ENCODE assay signal across 9 cellular contexts in the genomic region with DNA sequence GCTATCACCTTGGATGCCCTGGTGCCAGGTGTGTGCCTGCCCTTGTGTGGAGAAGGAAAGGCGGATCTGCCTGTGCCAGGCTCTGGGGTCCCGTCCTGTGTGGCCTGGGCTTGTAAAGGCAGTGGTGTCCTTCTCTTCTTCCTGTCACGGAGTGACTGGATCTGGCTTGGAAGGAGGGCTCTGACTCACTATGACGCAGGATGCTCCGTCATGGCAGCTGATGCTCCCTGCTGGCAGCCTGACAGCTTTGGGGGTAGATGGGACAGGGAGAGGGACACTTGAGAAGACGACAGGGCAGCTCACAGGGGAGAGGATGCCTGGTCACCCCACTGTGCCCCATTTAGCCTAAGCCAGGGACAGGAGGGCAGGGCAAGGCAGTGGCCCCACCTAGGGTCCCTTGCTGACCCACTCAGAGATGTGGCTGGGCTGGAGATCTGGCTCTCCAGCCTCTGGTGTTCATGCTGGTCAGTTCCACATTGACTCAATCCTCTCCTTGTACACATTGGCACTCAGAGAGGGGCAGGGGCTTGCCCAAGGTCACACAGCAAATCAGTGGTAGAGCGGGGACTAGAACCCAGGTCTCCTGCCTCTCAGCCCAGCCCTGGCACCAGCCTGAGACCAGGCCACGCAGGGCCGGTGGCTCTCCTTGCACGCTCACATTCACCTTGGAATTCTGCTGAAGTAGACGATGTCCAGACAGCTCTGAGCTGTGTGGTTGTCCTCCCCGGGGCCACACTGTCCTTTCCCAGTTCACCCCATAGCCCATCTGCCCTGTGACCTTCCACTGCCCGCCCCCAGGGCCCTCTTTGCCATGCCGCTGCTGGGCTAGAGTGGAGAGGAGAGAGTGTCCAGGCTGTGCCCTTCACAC. TPM values are rescaled to one million over a fixed set of nuclear protein-coding genes. Genes with fewer than 3 reads are reported as not detected.
A peak's percentile ranks its signal among the peaks of the same experiment; 100 is the strongest.
DNase-seq lines count a peak whose midpoint lies in the region; ATAC-seq, FAIRE-seq and TF ChIP-seq lines count a peak whose summit lies in the region.
"Had no signal": no experiment of that assay in that cellular context is flagged by ENCODE, and none has a peak within 500 bp of the region (broad histone marks: within the 10 kb centered on the region; RNA-seq: fewer than 3 reads in every experiment).

No MANE protein-coding gene starts in this region.

- H3K27me3 ChIP-seq in lower lobe of right lung (ENCODE audit: low read depth), result peaks cover 18% of the 10 kb centered on the region
- H3K27me3 ChIP-seq: dorsolateral prefrontal cortex had no signal

- POLR2A ChIA-PET in activated naive CD8-positive, alpha-beta T cell treated with anti-CD3 and anti-CD28 coated beads, Interleukin-2, amount 10 ng/mL, durations not matched to agents 7 days and 5 days (lab: Charles Lee), result no interaction called here

- peaks cover 24% of the 10 kb centered on the region for H3K4me1 Mint-ChIP-seq in activated naive CD8-positive, alpha-beta T cell treated with anti-CD3 and anti-CD28 coated beads, Interleukin-2, amount 10 ng/mL, durations not matched to agents 7 days and 5 days
- peaks cover 15% of the 10 kb centered on the region for H3K4me1 Mint-ChIP-seq in activated naive CD8-positive, alpha-beta T cell treated with anti-CD3 and anti-CD28 coated beads for 36 hours
- H3K4me1 Mint-ChIP-seq in stimulated activated memory B cell treated with anti-CD40 and anti-IgM and Interleukin-4, amounts not matched to agents 10 μg/mL and 1 μg/mL and 100 μg/mL, for 72 hours, result peaks cover 31% of the 10 kb centered on the region

- in situ Hi-C loops in SK-MEL-5 (cut with HindIII; ENCODE audit: low pct_unique_long_range_greater_than_20kb, low sequenced_read_pairs), result no loop called here

- H3K4me1 ChIP-seq in lower lobe of right lung, result peaks cover 19% of the 10 kb centered on the region

- intact Hi-C loops in lower lobe of right lung (cut with DNase I), result no loop called here

- no peaks in the 10 kb centered on the region for H3K36me3 ChIP-seq in lower lobe of right lung

- H3K27ac Mint-ChIP-seq in activated naive CD8-positive, alpha-beta T cell treated with anti-CD3 and anti-CD28 coated beads, Interleukin-2, amount 10 ng/mL, durations not matched to agents 7 days and 5 days, result peak overlapping the region; percentile 38
- no peak overlapping the region for H3K27ac Mint-ChIP-seq in activated naive CD8-positive, alpha-beta T cell treated with anti-CD3 and anti-CD28 coated beads for 36 hours
- peak overlapping the region; percentile 28 for H3K27ac Mint-ChIP-seq in stimulated activated memory B cell treated with anti-CD40 and anti-IgM and Interleukin-4, amounts not matched to agents 10 μg/mL and 1 μg/mL and 100 μg/mL, for 72 hours

- no peak overlapping the region for H3K27ac ChIP-seq in lower lobe of right lung

- no peak overlapping the region for H3K4me3 Mint-ChIP-seq in activated naive CD8-positive, alpha-beta T cell treated with anti-CD3 and anti-CD28 coated beads, Interleukin-2, amount 10 ng/mL, durations not matched to agents 7 days and 5 days
- H3K4me3 Mint-ChIP-seq in activated naive CD8-positive, alpha-beta T cell treated with anti-CD3 and anti-CD28 coated beads for 36 hours, result no peak overlapping the region
- no peak overlapping the region for H3K4me3 Mint-ChIP-seq in stimulated activated memory B cell treated with anti-CD40 and anti-IgM and Interleukin-4, amounts not matched to agents 10 μg/mL and 1 μg/mL and 100 μg/mL, for 72 hours

- H3K9me3 Mint-ChIP-seq in activated naive CD8-positive, alpha-beta T cell treated with anti-CD3 and anti-CD28 coated beads, Interleukin-2, amount 10 ng/mL, durations not matched to agents 7 days and 5 days, result no peaks in the 10 kb centered on the region
- no peaks in the 10 kb centered on the region for H3K9me3 Mint-ChIP-seq in activated naive CD8-positive, alpha-beta T cell treated with anti-CD3 and anti-CD28 coated beads for 36 hours
- H3K9me3 Mint-ChIP-seq in stimulated activated memory B cell treated with anti-CD40 and anti-IgM and Interleukin-4, amounts not matched to agents 10 μg/mL and 1 μg/mL and 100 μg/mL, for 72 hours, result no peaks in the 10 kb centered on the region

- TF ChIP-seq CTCF in fibroblast of pulmonary artery (IDR thresholded peaks at IDR 0.05; ENCODE audit: low read length, missing control alignments) (no peak), lower lobe of right lung (IDR thresholded peaks at IDR 0.05) (no peak)

- no peak for DNase-seq in activated naive CD8-positive, alpha-beta T cell treated with anti-CD3 and anti-CD28 coated beads, Interleukin-2, amount 10 ng/mL, durations not matched to agents 7 days and 5 days
- no peak for DNase-seq in activated naive CD8-positive, alpha-beta T cell treated with anti-CD3 and anti-CD28 coated beads for 36 hours
- DNase-seq in SK-MEL-5 (ENCODE audit: low read depth, low spot score), result peak; percentile 16
- peak; percentile 89 for DNase-seq in fibroblast of pulmonary artery (ENCODE audit: low read depth)
- DNase-seq in GM12891 (ENCODE audit: insufficient read length, low spot score), result no peak
- no peak for DNase-seq in stimulated activated CD4-positive, alpha-beta T cell treated with anti-CD3 and anti-CD28 coated beads, Interleukin-4, amount 100 ng/mL, for 4 hours
- no peak for DNase-seq in lower lobe of right lung

- H3K27me3 Mint-ChIP-seq in activated naive CD8-positive, alpha-beta T cell treated with anti-CD3 and anti-CD28 coated beads, Interleukin-2, amount 10 ng/mL, durations not matched to agents 7 days and 5 days, result peaks cover 26% of the 10 kb centered on the region
- H3K27me3 Mint-ChIP-seq in activated naive CD8-positive, alpha-beta T cell treated with anti-CD3 and anti-CD28 coated beads for 36 hours, result peaks cover 23% of the 10 kb centered on the region
- H3K27me3 Mint-ChIP-seq in stimulated activated memory B cell treated with anti-CD40 and anti-IgM and Interleukin-4, amounts not matched to agents 10 μg/mL and 1 μg/mL and 100 μg/mL, for 72 hours, result peaks cover 21% of the 10 kb centered on the region

- H3K4me3 ChIP-seq in fibroblast of pulmonary artery (replicated peaks; ENCODE audit: low read depth, low read length), result no peak overlapping the region
- no peak overlapping the region for H3K4me3 ChIP-seq in lower lobe of right lung
- H3K4me3 ChIP-seq: dorsolateral prefrontal cortex had no signal

- H3K9me3 ChIP-seq in lower lobe of right lung, result no peaks in the 10 kb centered on the region

- no peaks in the 10 kb centered on the region for H3K36me3 Mint-ChIP-seq in activated naive CD8-positive, alpha-beta T cell treated with anti-CD3 and anti-CD28 coated beads, Interleukin-2, amount 10 ng/mL, durations not matched to agents 7 days and 5 days
- no peaks in the 10 kb centered on the region for H3K36me3 Mint-ChIP-seq in activated naive CD8-positive, alpha-beta T cell treated with anti-CD3 and anti-CD28 coated beads for 36 hours
- no peaks in the 10 kb centered on the region for H3K36me3 Mint-ChIP-seq in stimulated activated memory B cell treated with anti-CD40 and anti-IgM and Interleukin-4, amounts not matched to agents 10 μg/mL and 1 μg/mL and 100 μg/mL, for 72 hours

- no peak for ATAC-seq in activated naive CD8-positive, alpha-beta T cell treated with anti-CD3 and anti-CD28 coated beads, Interleukin-2, amount 10 ng/mL, durations not matched to agents 7 days and 5 days (ENCODE audit: low read depth)
- no peak for ATAC-seq in stimulated activated memory B cell treated with anti-CD40 and anti-IgM and Interleukin-4, amounts not matched to agents 10 μg/mL and 1 μg/mL and 100 μg/mL, for 72 hours
- ATAC-seq in lower lobe of right lung, result no peak

- FAIRE-seq in GM12891 (lab: Jason Lieb, UNC), result no peak

- TF ChIP-seq POLR2A in GM12891 (IDR thresholded peaks at IDR 0.05; ENCODE audit: low read depth, low read length), result no peak

TF ChIP-seq in GM12891, 5 proteins besides CTCF, POLR2A, EP300 and RAD21 (continues in another document):
- no peak for TF ChIP-seq POLR2AphosphoS5 (IDR thresholded peaks at IDR 0.05; ENCODE audit: low read depth, low read length)
- TF ChIP-seq SPI1 (IDR thresholded peaks at IDR 0.05; ENCODE audit: low read depth, low read length), result no peak
- TF ChIP-seq POU2F2 (IDR thresholded peaks at IDR 0.05; ENCODE audit: low read depth, low read length), result no peak

RNA-seq across cellular contexts. Expression of a gene that starts 2.8 kb away (rescaled TPM):
- total RNA-seq in activated naive CD8-positive, alpha-beta T cell treated with anti-CD3 and anti-CD28 coated beads, Interleukin-2, amount 10 ng/mL, durations not matched to agents 7 days and 5 days, result 1 to 10 TPM; 3.3 to 4.1 TPM
- under 1 TPM; 0.34 to 0.45 TPM for total RNA-seq in activated naive CD8-positive, alpha-beta T cell treated with anti-CD3 and anti-CD28 coated beads for 36 hours
- 0.26 and 0.51 TPM in 2 replicates for total RNA-seq in SK-MEL-5 (2014; rRNA removed; shearing (Covaris generic))
- polyA plus RNA-seq in SK-MEL-5 (2015; cell fraction: cytosol; rRNA removed), result 1.5 and 1.7 TPM in 2 replicates
- 0.84 and 1.1 TPM in 2 replicates for polyA plus RNA-seq in SK-MEL-5 (2015; cell fraction: nucleus; rRNA removed)
- not detected for polyA plus RNA-seq in GM12891 (2012; ENCODE audit: low read depth, missing spikeins)
- total RNA-seq in lower lobe of right lung, result not detected

RNA-seq across cellular contexts. Expression of a gene that starts 32.7 kb away (rescaled TPM):
- not detected for total RNA-seq in activated naive CD8-positive, alpha-beta T cell treated with anti-CD3 and anti-CD28 coated beads, Interleukin-2, amount 10 ng/mL, durations not matched to agents 7 days and 5 days
- total RNA-seq in activated naive CD8-positive, alpha-beta T cell treated with anti-CD3 and anti-CD28 coated beads for 36 hours, result not detected
- 0.05 TPM in 1 of 2 replicates, not detected in the other for total RNA-seq in SK-MEL-5 (2014; rRNA removed; shearing (Covaris generic))
- polyA plus RNA-seq in SK-MEL-5 (2015; cell fraction: cytosol; rRNA removed), result 0.10 TPM in 1 of 2 replicates, not detected in the other
- 0.54 TPM in 1 of 2 replicates, not detected in the other for polyA plus RNA-seq in SK-MEL-5 (2015; cell fraction: nucleus; rRNA removed)
- polyA plus RNA-seq in GM12891 (2012; ENCODE audit: low read depth, missing spikeins), result not detected
- total RNA-seq in lower lobe of right lung, result 0.18 TPM

RNA-seq across cellular contexts. Expression of a gene that starts 54.4 kb away (rescaled TPM):
- not detected for total RNA-seq in activated naive CD8-positive, alpha-beta T cell treated with anti-CD3 and anti-CD28 coated beads, Interleukin-2, amount 10 ng/mL, durations not matched to agents 7 days and 5 days
- total RNA-seq in activated naive CD8-positive, alpha-beta T cell treated with anti-CD3 and anti-CD28 coated beads for 36 hours, result not detected
- total RNA-seq in SK-MEL-5 (2014; rRNA removed; shearing (Covaris generic)), result not detected in 2 replicates
- not detected in 2 replicates for polyA plus RNA-seq in SK-MEL-5 (2015; cell fraction: cytosol; rRNA removed)
- 0.28 TPM in 1 of 2 replicates, not detected in the other for polyA plus RNA-seq in SK-MEL-5 (2015; cell fraction: nucleus; rRNA removed)
- 0.40 TPM for polyA plus RNA-seq in GM12891 (2012; ENCODE audit: low read depth, missing spikeins)
- total RNA-seq in lower lobe of right lung, result 0.65 TPM

RNA-seq across cellular contexts. Expression of a gene that starts 58.4 kb away (rescaled TPM):
- not detected for total RNA-seq in activated naive CD8-positive, alpha-beta T cell treated with anti-CD3 and anti-CD28 coated beads, Interleukin-2, amount 10 ng/mL, durations not matched to agents 7 days and 5 days
- not detected for total RNA-seq in activated naive CD8-positive, alpha-beta T cell treated with anti-CD3 and anti-CD28 coated beads for 36 hours
- total RNA-seq in SK-MEL-5 (2014; rRNA removed; shearing (Covaris generic)), result 0.66 TPM in 1 of 2 replicates, not detected in the other
- polyA plus RNA-seq in SK-MEL-5 (2015; cell fraction: cytosol; rRNA removed), result 0.29 and 1.4 TPM in 2 replicates
- polyA plus RNA-seq in SK-MEL-5 (2015; cell fraction: nucleus; rRNA removed), result 0.07 TPM in 1 of 2 replicates, not detected in the other
- polyA plus RNA-seq in GM12891 (2012; ENCODE audit: low read depth, missing spikeins), result 0.19 TPM
- 4.9 TPM for total RNA-seq in lower lobe of right lung

Comparison
In these comparisons a context has a peak if more than half of its experiments do, and no peak if none do; other contexts are left out.
1. DNase-seq: peak in SK-MEL-5 (single experiment) and fibroblast of pulmonary artery (single experiment); none in activated naive CD8-positive, alpha-beta T cell treated with anti-CD3 and anti-CD28 coated beads, Interleukin-2, amount 10 ng/mL, durations not matched to agents 7 days and 5 days (single experiment), activated naive CD8-positive, alpha-beta T cell treated with anti-CD3 and anti-CD28 coated beads for 36 hours (single experiment), GM12891 (single experiment), stimulated activated CD4-positive, alpha-beta T cell treated with anti-CD3 and anti-CD28 coated beads, Interleukin-4, amount 100 ng/mL, for 4 hours (0 of 2) and lower lobe of right lung (single experiment).